ENCODE assay signal across 1 cellular context in genomic region chr16:29264080-29264827, GRCh38.
A peak's percentile ranks its signal among the peaks of the same experiment; 100 is the strongest.
TF ChIP-seq lines count a peak whose summit lies in the region.

No MANE protein-coding gene starts in this region.

TF ChIP-seq in HepG2, 621 proteins besides CTCF, POLR2A, EP300 and RAD21:
- TF ChIP-seq HNRNPL (IDR thresholded peaks at IDR 0.05; ENCODE audit: low read depth, low read length) (0 out of 2 replicates have a peak, but pooled peaks have one; percentile 17), ATF4 (CRISPR knock-in tag; IDR thresholded peaks at IDR 0.05) (peak in 1 of 2 experiments; percentile 58; a peak in 2 of 4 replicates), FOSL2 (CRISPR knock-in tag; IDR thresholded peaks at IDR 0.05) (0 out of 2 replicates have a peak, but pooled peaks have one; percentile 4)
TF ChIP-seq in HepG2: peak in this region for 3; not testable (repeated sequence) for 618.
